1 cellular context compared by ENCODE assay signal in genomic region chr3:39180546-39181346, GRCh38.
A peak's percentile ranks its signal among the peaks of the same experiment; 100 is the strongest.
TF ChIP-seq lines count a peak whose summit lies in the region.

No MANE protein-coding gene starts in this region.

TF ChIP-seq in HEK293, 187 proteins besides CTCF, POLR2A, EP300 and RAD21 (continued from another document):
- TF ChIP-seq ZBTB10 (tag by site-specific recombination; IDR thresholded peaks at IDR 0.05) (peak; percentile 21; the same call in 1 of the 2 replicates), ZNF19 (tag by site-specific recombination; IDR thresholded peaks at IDR 0.05; ENCODE audit: low read depth) (no peak), ZNF747 (tag by site-specific recombination; IDR thresholded peaks at IDR 0.05) (no peak), ZBTB8A (tag by site-specific recombination; IDR thresholded peaks at IDR 0.05) (peak; percentile 75), GLIS1 (tag by site-specific recombination; IDR thresholded peaks at IDR 0.05) (peak; percentile 60), ZNF76 (tag by site-specific recombination; IDR thresholded peaks at IDR 0.05; ENCODE audit: borderline replicate concordance, low read depth) (no peak), PRDM10 (tag by site-specific recombination; IDR thresholded peaks at IDR 0.05) (0 out of 2 replicates have a peak, but pooled peaks have one; percentile 2), YY2 (tag by site-specific recombination; IDR thresholded peaks at IDR 0.05) (peak; percentile 62; the same call in 1 of the 2 replicates), ZNF626 (tag by site-specific recombination; IDR thresholded peaks at IDR 0.05) (no peak), KLF17 (tag by site-specific recombination; IDR thresholded peaks at IDR 0.05) (peak; percentile 53; the same call in 1 of the 2 replicates), ZNF658 (tag by site-specific recombination; IDR thresholded peaks at IDR 0.05) (no peak), ZNF211 (tag by site-specific recombination; IDR thresholded peaks at IDR 0.05; ENCODE audit: low read depth) (no peak), KLF9 (tag by site-specific recombination; IDR thresholded peaks at IDR 0.05; ENCODE audit: low read depth) (0 out of 2 replicates have a peak, but pooled peaks have one; percentile 30), ZNF514 (tag by site-specific recombination; IDR thresholded peaks at IDR 0.05) (no peak), ZNF791 (tag by site-specific recombination; IDR thresholded peaks at IDR 0.05) (no peak), ZBTB49 (tag by site-specific recombination; IDR thresholded peaks at IDR 0.05; ENCODE audit: low read depth) (no peak), PRDM1 (tag by site-specific recombination; IDR thresholded peaks at IDR 0.05) (no peak), ZNF48 (tag by site-specific recombination; IDR thresholded peaks at IDR 0.05) (no peak), KLF1 (tag by site-specific recombination; IDR thresholded peaks at IDR 0.05) (peak; percentile 66), ZNF2 (tag by site-specific recombination; IDR thresholded peaks at IDR 0.05) (no peak), PATZ1 (tag by site-specific recombination; IDR thresholded peaks at IDR 0.05) (peak; percentile 39), ZIC2 (tag by site-specific recombination; IDR thresholded peaks at IDR 0.05) (peak; percentile 52; the same call in 1 of the 2 replicates), ZNF768 (tag by site-specific recombination; IDR thresholded peaks at IDR 0.05) (no peak), SP2 (tag by site-specific recombination; IDR thresholded peaks at IDR 0.05) (peak; percentile 54), ZNF580 (tag by site-specific recombination; IDR thresholded peaks at IDR 0.05) (no peak), HOXD13 (CRISPR knock-in tag; IDR thresholded peaks at IDR 0.05; ENCODE audit: borderline replicate concordance) (no peak), ZBTB44 (tag by site-specific recombination; IDR thresholded peaks at IDR 0.05) (no peak), ZNF596 (tag by site-specific recombination; IDR thresholded peaks at IDR 0.05) (no peak), ZNF26 (tag by site-specific recombination; IDR thresholded peaks at IDR 0.05) (no peak), ZNF704 (tag by site-specific recombination; IDR thresholded peaks at IDR 0.05) (no peak), ZNF157 (tag by site-specific recombination; IDR thresholded peaks at IDR 0.05) (no peak), OVOL3 (tag by site-specific recombination; IDR thresholded peaks at IDR 0.05) (no peak), ZBTB26 (tag by site-specific recombination; optimal IDR thresholded peaks at IDR 0.05) (peak; percentile 65), ZBTB20 (tag by site-specific recombination; IDR thresholded peaks at IDR 0.05) (peak; percentile 75; the same call in 1 of the 2 replicates), ZBTB48 (tag by site-specific recombination; IDR thresholded peaks at IDR 0.05) (peak; percentile 95), GLI2 (tag by site-specific recombination; IDR thresholded peaks at IDR 0.05; ENCODE audit: borderline replicate concordance, low read depth) (no peak), ZXDB (tag by site-specific recombination; IDR thresholded peaks at IDR 0.05) (0 out of 2 replicates have a peak, but pooled peaks have one; percentile 7), KLF8 (tag by site-specific recombination; IDR thresholded peaks at IDR 0.05) (peak; percentile 27; the same call in 1 of the 2 replicates)
